Comparison of ENCODE assay signal across 1 cellular context in genomic region chr10:68988530-68989316, GRCh38.
TF ChIP-seq lines count a peak whose summit lies in the region.

TSS of gene KIFBP (plus strand) at chr10:68988803. CDS start at chr10:68988833, 30 bp downstream.

TF ChIP-seq in K562, 482 proteins besides CTCF, POLR2A, EP300 and RAD21 (continued from another document and continues in another):
- peak; percentile 62 for TF ChIP-seq ARID4B (CRISPR knock-in tag; IDR thresholded peaks at IDR 0.05)
- TF ChIP-seq CSDE1 (IDR thresholded peaks at IDR 0.05), result peak in 1 of 2 experiments; percentile 80; a peak in 1 of 4 replicates
- TF ChIP-seq ZNF445 (CRISPR knock-in tag; IDR thresholded peaks at IDR 0.05; ENCODE audit: low read depth), result no peak
- peak; percentile 43; the same call in 1 of the 2 replicates for TF ChIP-seq ZBTB2 (IDR thresholded peaks at IDR 0.05)
- TF ChIP-seq RBM14 (IDR thresholded peaks at IDR 0.05; ENCODE audit: borderline replicate concordance, insufficient read depth, low read depth, low read length), result 0 out of 2 replicates have a peak, but pooled peaks have one; percentile 46
- TF ChIP-seq PHF20 (IDR thresholded peaks at IDR 0.05; ENCODE audit: partially characterized antibody), result peak; percentile 80
- peak; percentile 49 for TF ChIP-seq NFIC (IDR thresholded peaks at IDR 0.05)
- no peak for TF ChIP-seq ZNF395 (CRISPR knock-in tag; IDR thresholded peaks at IDR 0.05)
- peak; percentile 64; the same call in 1 of the 2 replicates for TF ChIP-seq ZZZ3 (IDR thresholded peaks at IDR 0.05)
- peak; percentile 96 for TF ChIP-seq NFYB (IDR thresholded peaks at IDR 0.05; ENCODE audit: extremely low read depth, insufficient read length)
- no peak for TF ChIP-seq CREB3 (tag; conservative IDR thresholded peaks at IDR 0.05; ENCODE audit: low read depth)
- no peak for TF ChIP-seq ID3 (CRISPR knock-in tag; IDR thresholded peaks at IDR 0.05)
- peak; percentile 68; the same call in 1 of the 2 replicates for TF ChIP-seq ID3 (tag; IDR thresholded peaks at IDR 0.05)
- TF ChIP-seq JUN (IDR thresholded peaks at IDR 0.05; ENCODE audit: borderline replicate concordance, low read depth, low read length), result peak; percentile 33; the same call in 1 of the 2 replicates
- no peak for TF ChIP-seq JUN (CRISPR knock-in tag; IDR thresholded peaks at IDR 0.05; ENCODE audit: borderline replicate concordance)
- peak; percentile 82 for TF ChIP-seq LCOR (CRISPR knock-in tag; IDR thresholded peaks at IDR 0.05)
- TF ChIP-seq RB1 (IDR thresholded peaks at IDR 0.05; ENCODE audit: low read depth), result peak; percentile 87
- 0 out of 2 replicates have a peak, but pooled peaks have one; percentile 57 for TF ChIP-seq E2F3 (CRISPR knock-in tag; IDR thresholded peaks at IDR 0.05)
- TF ChIP-seq ZNF197 (CRISPR knock-in tag; IDR thresholded peaks at IDR 0.05; ENCODE audit: low read depth), result no peak
- TF ChIP-seq DACH1 (IDR thresholded peaks at IDR 0.05; ENCODE audit: partially characterized antibody), result no peak
- peak; percentile 85 for TF ChIP-seq TAF1 (IDR thresholded peaks at IDR 0.05; ENCODE audit: control insufficient read depth, extremely low read depth, insufficient read depth, low read length, severe bottlenecking)
- peak; percentile 70 for TF ChIP-seq VEZF1 (CRISPR knock-in tag; IDR thresholded peaks at IDR 0.05)
- no peak for TF ChIP-seq HINFP (tag; conservative IDR thresholded peaks at IDR 0.05; ENCODE audit: low read depth)
- no peak for TF ChIP-seq SRSF7 (optimal IDR thresholded peaks at IDR 0.05; ENCODE audit: low read depth, low read length)
- no peak for TF ChIP-seq MXD1 (CRISPR knock-in tag; IDR thresholded peaks at IDR 0.05; ENCODE audit: borderline replicate concordance, poor library complexity, severe bottlenecking)
- peak; percentile 33; the same call in 1 of the 2 replicates for TF ChIP-seq CGGBP1 (CRISPR knock-in tag; IDR thresholded peaks at IDR 0.05)
- TF ChIP-seq THAP12 (CRISPR knock-in tag; IDR thresholded peaks at IDR 0.05), result peak; percentile 87
- TF ChIP-seq ZFP1 (CRISPR knock-in tag; IDR thresholded peaks at IDR 0.05), result no peak
- TF ChIP-seq RBM17 (IDR thresholded peaks at IDR 0.05; ENCODE audit: borderline replicate concordance, low read depth, low read length), result no peak
- no peak for TF ChIP-seq ZNF408 (CRISPR knock-in tag; IDR thresholded peaks at IDR 0.05; ENCODE audit: low read depth)
- TF ChIP-seq ZNF75A (CRISPR knock-in tag; IDR thresholded peaks at IDR 0.05), result 0 out of 2 replicates have a peak, but pooled peaks have one; percentile 43
- peak; percentile 77 for TF ChIP-seq POLR2H (tag; IDR thresholded peaks at IDR 0.05; ENCODE audit: low read depth)
- peak; percentile 90 for TF ChIP-seq TBP (optimal IDR thresholded peaks at IDR 0.05; ENCODE audit: low read depth, low read length)
- TF ChIP-seq BMI1 (IDR thresholded peaks at IDR 0.05; ENCODE audit: low read length), result peak; percentile 82
- peak; percentile 91 for TF ChIP-seq HNRNPLL (IDR thresholded peaks at IDR 0.05; ENCODE audit: low read depth, low read length, poor library complexity, severe bottlenecking)
- peak; percentile 83 to 88 for TF ChIP-seq MNT (conservative IDR thresholded peaks at IDR 0.05)
- peak; percentile 52 for TF ChIP-seq MAX (CRISPR knock-in tag; IDR thresholded peaks at IDR 0.05)
- TF ChIP-seq ZHX1 (conservative IDR thresholded peaks at IDR 0.05; ENCODE audit: low read length), result 0 out of 2 replicates have a peak, but pooled peaks have one; percentile 55
- no peak for TF ChIP-seq TFAM (CRISPR knock-in tag; conservative IDR thresholded peaks at IDR 0.05)
